23 cellular contexts compared by ENCODE assay signal in genomic region chr9:28779240-28779639, GRCh38.
DNase-seq lines count a peak whose midpoint lies in the region; ATAC-seq, FAIRE-seq and TF ChIP-seq lines count a peak whose summit lies in the region.
"Had no signal": no experiment of that assay in that cellular context is flagged by ENCODE, and none has a peak within 500 bp of the region (broad histone marks: within the 10 kb centered on the region; RNA-seq: fewer than 3 reads in every experiment).

No MANE protein-coding gene starts in this region.

- in situ Hi-C loops in KBM-7 (cut with MboI; ENCODE audit: low pct_unique_long_range_greater_than_20kb, low sequenced_read_pairs) = loop anchor here (25.0 kb wide), 1 partner anchor 433 kb away; the partner anchor contains the start of gene LINGO2

- no peak overlapping the region for H3K27ac Mint-ChIP-seq in activated CD8-positive, alpha-beta T cell treated with anti-CD3 and anti-CD28 coated beads, Interleukin-2, amount 10 ng/mL, durations not matched to agents 7 days and 5 days
- H3K27ac Mint-ChIP-seq: activated B cell treated with CpG ODN at 0.5 μM for 24 hours; activated CD4-positive, alpha-beta memory T cell treated with anti-CD3 and anti-CD28 coated beads for 36 hours; CD4-positive, CD25-positive, alpha-beta regulatory T cell; T-helper 2 cell treated with Interferon-gamma antibody and Interleukin-4, amounts not matched to agents 5 μg/mL and 100 μg/mL, for 36 hours had no signal

- H3K27me3 Mint-ChIP-seq in activated CD8-positive, alpha-beta T cell treated with anti-CD3 and anti-CD28 coated beads, Interleukin-2, amount 10 ng/mL, durations not matched to agents 7 days and 5 days (ENCODE audit: low read depth) = no peaks in the 10 kb centered on the region
- H3K27me3 Mint-ChIP-seq: activated B cell treated with CpG ODN at 0.5 μM for 24 hours; activated CD4-positive, alpha-beta memory T cell treated with anti-CD3 and anti-CD28 coated beads for 36 hours; CD4-positive, CD25-positive, alpha-beta regulatory T cell had no signal

- H3K9me3 Mint-ChIP-seq in activated CD8-positive, alpha-beta T cell treated with anti-CD3 and anti-CD28 coated beads, Interleukin-2, amount 10 ng/mL, durations not matched to agents 7 days and 5 days (ENCODE audit: insufficient read depth) = no peaks in the 10 kb centered on the region
- H3K9me3 Mint-ChIP-seq: activated B cell treated with CpG ODN at 0.5 μM for 24 hours; activated CD4-positive, alpha-beta memory T cell treated with anti-CD3 and anti-CD28 coated beads for 36 hours; T-helper 2 cell treated with Interferon-gamma antibody and Interleukin-4, amounts not matched to agents 5 μg/mL and 100 μg/mL, for 36 hours had no signal

- peak; percentile 53 for DNase-seq in ELR (ENCODE audit: low read depth)
- peak; percentile 69 for DNase-seq in NCI-H146 treated with DMSO at 0.1 percent for 48 hours (lab: John Stamatoyannopoulos, UW; ENCODE audit: unreplicated experiment)
- DNase-seq in bronchial epithelial cell (ENCODE audit: low read depth) = peak; percentile 91
- peak; percentile 40 for DNase-seq in kidney tubule cell (ENCODE audit: low spot score)
- DNase-seq in HUDEP-2 (lab: John Stamatoyannopoulos, UW; ENCODE audit: unreplicated experiment in 76 of 76) = no peak
- no peak for DNase-seq in KBM-7
- no peak for DNase-seq in activated CD8-positive, alpha-beta T cell treated with anti-CD3 and anti-CD28 coated beads, Interleukin-2, amount 10 ng/mL, durations not matched to agents 7 days and 5 days
- DNase-seq: activated B cell treated with CpG ODN at 0.5 μM for 24 hours; activated CD4-positive, alpha-beta memory T cell treated with anti-CD3 and anti-CD28 coated beads for 36 hours; activated T-cell treated with anti-CD3 and anti-CD28 coated beads, Interleukin-2, amount 50 U/mL, for 1 hour; amniotic stem cell; CD4-positive, CD25-positive, alpha-beta regulatory T cell; GM23248; KG1; left lung; mucosa of descending colon; NCI-H1417 treated with DMSO at 0.1 percent for 48 hours; NK-92 treated with Interleukin-12 subunit alpha and Interleukin-12 subunit beta, amount 100 ng/mL, for 24 hours; stimulated activated naive CD4-positive, alpha-beta T cell treated with Interleukin-2 at 50 U/mL for 16 hours; thyroid gland had no signal

- no peak overlapping the region for H3K4me3 ChIP-seq in bronchial epithelial cell (ENCODE audit: low read depth, low read length)
- H3K4me3 ChIP-seq: GM23248, left lung, mucosa of descending colon, thyroid gland had no signal

- no peaks in the 10 kb centered on the region for H3K36me3 ChIP-seq in bronchial epithelial cell (ENCODE audit: control insufficient read depth, insufficient read depth, low read length)
- H3K36me3 ChIP-seq: left lung, thyroid gland had no signal

- POLR2A ChIA-PET in activated CD8-positive, alpha-beta T cell treated with anti-CD3 and anti-CD28 coated beads, Interleukin-2, amount 10 ng/mL, durations not matched to agents 7 days and 5 days (lab: Charles Lee) = no interaction called here

- FAIRE-seq in bronchial epithelial cell (lab: Jason Lieb, UNC) = no peak
- FAIRE-seq: RCC 7860 had no signal

- no peak overlapping the region for H3K4me3 Mint-ChIP-seq in activated CD8-positive, alpha-beta T cell treated with anti-CD3 and anti-CD28 coated beads, Interleukin-2, amount 10 ng/mL, durations not matched to agents 7 days and 5 days
- H3K4me3 Mint-ChIP-seq: activated B cell treated with CpG ODN at 0.5 μM for 24 hours; activated CD4-positive, alpha-beta memory T cell treated with anti-CD3 and anti-CD28 coated beads for 36 hours; CD4-positive, CD25-positive, alpha-beta regulatory T cell; T-helper 2 cell treated with Interferon-gamma antibody and Interleukin-4, amounts not matched to agents 5 μg/mL and 100 μg/mL, for 36 hours had no signal

- no peaks in the 10 kb centered on the region for H3K27me3 ChIP-seq in bronchial epithelial cell (ENCODE audit: control insufficient read depth, insufficient read depth, low read length)
- H3K27me3 ChIP-seq: left lung, thyroid gland had no signal

- no peaks in the 10 kb centered on the region for H3K4me1 Mint-ChIP-seq in activated CD8-positive, alpha-beta T cell treated with anti-CD3 and anti-CD28 coated beads, Interleukin-2, amount 10 ng/mL, durations not matched to agents 7 days and 5 days (ENCODE audit: low read depth)
- H3K4me1 Mint-ChIP-seq: activated B cell treated with CpG ODN at 0.5 μM for 24 hours; CD4-positive, CD25-positive, alpha-beta regulatory T cell had no signal

- CTCF ChIA-PET in activated CD8-positive, alpha-beta T cell treated with anti-CD3 and anti-CD28 coated beads, Interleukin-2, amount 10 ng/mL, durations not matched to agents 7 days and 5 days (lab: Charles Lee) = no interaction called here

- TF ChIP-seq CTCF in bronchial epithelial cell (IDR thresholded peaks at IDR 0.05; ENCODE audit: insufficient read depth, low read length, severe bottlenecking) = no peak

- no peak for ATAC-seq in HG02678 (IDR thresholded peaks at IDR 0.05; ENCODE audit: unreplicated experiment)
- ATAC-seq in activated CD8-positive, alpha-beta T cell treated with anti-CD3 and anti-CD28 coated beads, Interleukin-2, amount 10 ng/mL, durations not matched to agents 7 days and 5 days = no peak
- ATAC-seq: left lung, mucosa of descending colon had no signal

- H3K36me3 Mint-ChIP-seq in activated CD8-positive, alpha-beta T cell treated with anti-CD3 and anti-CD28 coated beads, Interleukin-2, amount 10 ng/mL, durations not matched to agents 7 days and 5 days (ENCODE audit: low read depth) = no peaks in the 10 kb centered on the region
- H3K36me3 Mint-ChIP-seq: activated CD4-positive, alpha-beta memory T cell treated with anti-CD3 and anti-CD28 coated beads for 36 hours; CD4-positive, CD25-positive, alpha-beta regulatory T cell had no signal

Comparison
In these comparisons a context has a peak if more than half of its experiments do, and no peak if none do; other contexts are left out.
1. DNase-seq: peak in ELR (single experiment), NCI-H146 treated with DMSO at 0.1 percent for 48 hours (single experiment), bronchial epithelial cell (single experiment) and kidney tubule cell (single experiment); none in HUDEP-2 (0 of 76), KBM-7 (single experiment) and activated CD8-positive, alpha-beta T cell treated with anti-CD3 and anti-CD28 coated beads, Interleukin-2, amount 10 ng/mL, durations not matched to agents 7 days and 5 days (single experiment).